ENCODE assay signal across 9 cellular contexts in the genomic region with DNA sequence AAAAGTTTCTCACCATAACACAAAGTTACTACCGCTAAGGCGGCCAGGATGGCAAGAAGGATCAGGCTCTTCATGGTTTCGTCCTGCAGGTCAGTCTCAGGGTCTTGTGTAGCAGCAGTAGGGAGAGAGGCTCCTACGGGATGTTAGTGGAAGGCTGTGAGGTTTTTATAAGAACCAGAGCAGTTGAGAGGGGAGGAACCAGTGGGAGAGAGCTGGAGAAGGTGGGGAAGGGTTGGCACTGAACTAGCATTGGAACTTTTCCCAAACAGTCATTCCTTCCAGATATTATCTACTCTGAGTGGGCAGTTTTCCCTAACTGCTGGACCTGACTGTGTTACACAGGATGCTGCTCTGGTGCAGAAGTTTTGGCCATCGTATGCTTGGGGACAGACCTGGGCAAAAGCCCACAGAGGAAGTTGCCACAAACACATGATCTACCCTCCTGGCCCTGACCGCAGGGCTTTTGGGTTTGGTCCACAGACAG. TPM values are rescaled to one million over a fixed set of nuclear protein-coding genes. Genes with fewer than 3 reads are reported as not detected.
A peak's percentile ranks its signal among the peaks of the same experiment; 100 is the strongest.
DNase-seq lines count a peak whose midpoint lies in the region; ATAC-seq and TF ChIP-seq lines count a peak whose summit lies in the region.
"Had no signal": no experiment of that assay in that cellular context is flagged by ENCODE, and none has a peak within 500 bp of the region (broad histone marks: within the 10 kb centered on the region; RNA-seq: fewer than 3 reads in every experiment).

MGP (minus strand) TSS at position 137 of the 484 bp plus-strand sequence; CDS start at position 74, 63 bp downstream.

- H3K4me1 Mint-ChIP-seq in osteocyte (ENCODE audit: unreplicated experiment), result peaks cover 20% of the 10 kb centered on the region

- intact Hi-C loops in PC-3 (cut with micrococcal nuclease), result loop anchor here (5.0 kb wide), 1 partner anchor 38 kb away; no protein-coding TSS in a partner anchor
- intact Hi-C loops in esophagus squamous epithelium (cut with DNase I), result no loop called here

- ATAC-seq in PC-3 (peak; percentile 62), GM21423 (IDR thresholded peaks at IDR 0.05; ENCODE audit: unreplicated experiment) (no peak), GM21619 (IDR thresholded peaks at IDR 0.05; ENCODE audit: unreplicated experiment) (no peak)

- peak within 1 kb of the TSS; percentile 84 for H3K27ac Mint-ChIP-seq in osteocyte (ENCODE audit: unreplicated experiment)

- no peaks in the 10 kb centered on the region for H3K79me2 ChIP-seq in PC-3 (ENCODE audit: low read length)

- H2AFZ ChIP-seq in PC-3 (ENCODE audit: low read length), result peak within 1 kb of the TSS; percentile 40; the same call in 1 of the 2 replicates

- CTCF ChIA-PET in PC-3 (lab: Charles Lee), result no interaction called here

- peak; percentile 78 for DNase-seq in PC-3
- no peak for DNase-seq in esophagus squamous epithelium (lab: John Stamatoyannopoulos, UW)
- DNase-seq in osteocyte (ENCODE audit: extremely low spot score, unreplicated experiment), result no peak
- no peak for DNase-seq in stimulated activated CD4-positive, alpha-beta T cell treated with anti-CD3 and anti-CD28 coated beads, Interleukin-4, amount 100 ng/mL, for 1 hour
- no peak for DNase-seq in NCI-H2029 treated with DMSO at 0.1 percent for 48 hours (lab: John Stamatoyannopoulos, UW)
- DNase-seq: NCI-H1930 had no signal

- no TSS peak for BruUV-seq in PC-3 (replicated peaks; lab: Mats Ljungman, UMichigan)

- H3K4me3 ChIP-seq in BLaER1 (no peak within 1 kb of the TSS), PC-3 (ENCODE audit: low read length) (peak within 1 kb of the TSS; percentile 28; the same call in 1 of the 2 replicates), esophagus squamous epithelium (peak within 1 kb of the TSS; percentile 6 to 60 (median 38))

- H3K36me3 ChIP-seq in BLaER1 (no peaks in the 10 kb centered on the region), PC-3 (ENCODE audit: low read depth, low read length) (no peaks in the 10 kb centered on the region), esophagus squamous epithelium (no peaks in the 10 kb centered on the region)

- H3K27me3 ChIP-seq in BLaER1, result no peaks in the 10 kb centered on the region
- H3K27me3 ChIP-seq in PC-3 (ENCODE audit: low read length), result no peaks in the 10 kb centered on the region
- H3K27me3 ChIP-seq in esophagus squamous epithelium, result no peaks in the 10 kb centered on the region

- no peak within 1 kb of the TSS for H3K9ac ChIP-seq in BLaER1
- H3K9ac ChIP-seq in PC-3 (ENCODE audit: low read length), result no peak within 1 kb of the TSS

- H3K9me3 Mint-ChIP-seq in osteocyte (ENCODE audit: unreplicated experiment), result no peaks in the 10 kb centered on the region

- no peaks in the 10 kb centered on the region; the same call in 1 of the 2 replicates for H3K9me3 ChIP-seq in BLaER1
- H3K9me3 ChIP-seq in PC-3 (ENCODE audit: low read length), result no peaks in the 10 kb centered on the region
- no peaks in the 10 kb centered on the region for H3K9me3 ChIP-seq in esophagus squamous epithelium

- H3F3A ChIP-seq in PC-3 (ENCODE audit: low read length, unreplicated experiment), result no peaks in the 10 kb centered on the region

- H3K4me2 ChIP-seq in BLaER1 (peak within 1 kb of the TSS; percentile 67), PC-3 (ENCODE audit: low read length) (peak within 1 kb of the TSS; percentile 70)

- TF ChIP-seq POLR2A in esophagus squamous epithelium (IDR thresholded peaks at IDR 0.05), result peak in 2 of 4 donors; percentile 51 to 76

- H3K27me3 Mint-ChIP-seq in osteocyte (ENCODE audit: unreplicated experiment), result no peaks in the 10 kb centered on the region

- H3K4me1 ChIP-seq in BLaER1 (peaks cover 31% of the 10 kb centered on the region), PC-3 (ENCODE audit: insufficient read depth, low read length) (peaks cover 29% of the 10 kb centered on the region), esophagus squamous epithelium (peaks cover 0 to 38% (median 13%) of the 10 kb centered on the region in 3 donors)

- H4K20me1 ChIP-seq in BLaER1 (no peaks in the 10 kb centered on the region), PC-3 (ENCODE audit: low read length) (no peaks in the 10 kb centered on the region)

- H3K36me3 Mint-ChIP-seq in osteocyte (ENCODE audit: unreplicated experiment), result no peaks in the 10 kb centered on the region

- WGBS in esophagus squamous epithelium, 2 donors, result 39 to 49% methylated on average over 4 to 6 of the region's 6 CpGs

- H3K27ac ChIP-seq in BLaER1 (no peak within 1 kb of the TSS), PC-3 (ENCODE audit: low read length) (no peak within 1 kb of the TSS), esophagus squamous epithelium (peak within 1 kb of the TSS; percentile 58 to 87 (median 78))

- no peaks in the 10 kb centered on the region for H3K9me2 ChIP-seq in PC-3 (replicated peaks; ENCODE audit: low read length)

- peak within 1 kb of the TSS; percentile 61 for H3K4me3 Mint-ChIP-seq in osteocyte (ENCODE audit: unreplicated experiment)

- POLR2A ChIA-PET in PC-3 (lab: Charles Lee; ENCODE audit: unreplicated experiment), result no interaction called here

- TF ChIP-seq CTCF in PC-3 (conservative IDR thresholded peaks at IDR 0.05; ENCODE audit: low read depth, low read length) (no peak), esophagus squamous epithelium (IDR thresholded peaks at IDR 0.05) (no peak), osteocyte (IDR thresholded peaks at IDR 0.05) (no peak)

RNA-seq across cellular contexts. Expression of gene MGP, which starts in this region (rescaled TPM):
- total RNA-seq in PC-3 (2014; rRNA removed) (0.22 and 2.1 TPM in 2 replicates), esophagus squamous epithelium (100 to 1,000 TPM in 1 of 4 donors, 10 to 100 TPM in 2, 1 to 10 TPM in 1; 5.2 to 108 (median 41.4) TPM), osteocyte (74.1 and 92.6 TPM in 2 replicates)

Comparison
In these comparisons a context has a peak if more than half of its experiments do, and no peak if none do; other contexts are left out.
1. H3K27ac ChIP-seq: peak in esophagus squamous epithelium (4 of 4); none in BLaER1 (single experiment) and PC-3 (single experiment).